8 cellular contexts compared by ENCODE assay signal in genomic region chr6:4133941-4134838, GRCh38. TPM values are rescaled to one million over a fixed set of nuclear protein-coding genes. Genes with fewer than 3 reads are reported as not detected.
DNase-seq lines count a peak whose midpoint lies in the region; FAIRE-seq and TF ChIP-seq lines count a peak whose summit lies in the region.

No MANE protein-coding gene starts in this region.

- 6 to 17% (median 9%) methylated on average over 13 of the region's 13 CpGs for WGBS in small intestine, 3 donors

- H3K4me1 Mint-ChIP-seq in activated naive CD8-positive, alpha-beta T cell treated with anti-CD3 and anti-CD28 coated beads for 36 hours = peaks cover 30% of the 10 kb centered on the region

- no peaks in the 10 kb centered on the region for H3K9me3 ChIP-seq in iPS-18c (ENCODE audit: control insufficient read depth, insufficient read depth, low read length)
- no peaks in the 10 kb centered on the region for H3K9me3 ChIP-seq in small intestine (ENCODE audit: control insufficient read depth, low read depth)

- H3K4me1 ChIP-seq in small intestine (ENCODE audit: control insufficient read depth in 2 of 2, insufficient read depth in 1 of 2, low read depth in 1 of 2, low read length in 1 of 2) = peaks cover 2 to 8% of the 10 kb centered on the region in 2 donors

- FAIRE-seq in small intestine (lab: Jason Lieb, UNC) = no peak

- DNase-seq in ELR (ENCODE audit: low read depth) (peak; percentile 48), NCI-H748 (lab: John Stamatoyannopoulos, UW; ENCODE audit: unreplicated experiment) (peak; percentile 52), small intestine (peak; percentile 63), kidney glomerular epithelial cell (lab: John Stamatoyannopoulos, UW) (no peak), SK-N-DZ (ENCODE audit: low spot score) (no peak), GM10266 (ENCODE audit: extremely low spot score) (no peak)
- peak; percentile 42 for DNase-seq in activated naive CD8-positive, alpha-beta T cell treated with anti-CD3 and anti-CD28 coated beads for 36 hours

- H3K36me3 ChIP-seq in small intestine (ENCODE audit: control insufficient read depth in 2 of 2, insufficient read depth in 2 of 2, low read length in 2 of 2) = peaks cover 0 to 11% of the 10 kb centered on the region in 2 donors

- TF ChIP-seq CTCF in GM10266 (IDR thresholded peaks at IDR 0.05; ENCODE audit: control insufficient read depth, insufficient read depth, low read depth, missing control alignments) = no peak

- peak overlapping the region; percentile 94 for H3K4me3 ChIP-seq in iPS-18c (ENCODE audit: insufficient read depth, low read depth, low read length)
- peak overlapping the region in 1 of 2 donors; percentile 57 for H3K4me3 ChIP-seq in small intestine (ENCODE audit: low read depth in 1 of 2, low read length in 2 of 2)

- H3K27me3 ChIP-seq in small intestine (ENCODE audit: control insufficient read depth in 2 of 2, insufficient read depth in 2 of 2, low read length in 2 of 2) = no peaks in the 10 kb centered on the region

- peaks cover 10% of the 10 kb centered on the region for H3K9me3 Mint-ChIP-seq in activated naive CD8-positive, alpha-beta T cell treated with anti-CD3 and anti-CD28 coated beads for 36 hours

- peak overlapping the region; percentile 80 for H3K4me3 Mint-ChIP-seq in activated naive CD8-positive, alpha-beta T cell treated with anti-CD3 and anti-CD28 coated beads for 36 hours

- H3K36me3 Mint-ChIP-seq in activated naive CD8-positive, alpha-beta T cell treated with anti-CD3 and anti-CD28 coated beads for 36 hours = peaks cover 35% of the 10 kb centered on the region

- H3K27ac Mint-ChIP-seq in activated naive CD8-positive, alpha-beta T cell treated with anti-CD3 and anti-CD28 coated beads for 36 hours = peak overlapping the region; percentile 88

- no peaks in the 10 kb centered on the region for H3K27me3 Mint-ChIP-seq in activated naive CD8-positive, alpha-beta T cell treated with anti-CD3 and anti-CD28 coated beads for 36 hours

- peak overlapping the region; percentile 28 to 71 for H3K27ac ChIP-seq in small intestine (ENCODE audit: low read depth in 1 of 2, low read length in 1 of 2)

RNA-seq across cellular contexts. Expression of gene ECI2, which starts 1.2 kb away (rescaled TPM):
- total RNA-seq in activated naive CD8-positive, alpha-beta T cell treated with anti-CD3 and anti-CD28 coated beads for 36 hours = 10 to 100 TPM; 45.0 to 46.9 TPM
- 10 to 100 TPM; 64.3 to 94.8 (median 75.9) TPM for polyA plus RNA-seq in small intestine
- polyA plus RNA-seq in SK-N-DZ (2014; cell fraction: cytosol; rRNA removed) = 50.6 and 51.6 TPM in 2 replicates
- 28.4 and 29.1 TPM in 2 replicates for polyA plus RNA-seq in SK-N-DZ (2014; cell fraction: nucleus; rRNA removed)

RNA-seq across cellular contexts. Expression of gene FAM217A, which starts 55.3 kb away (rescaled TPM):
- total RNA-seq in activated naive CD8-positive, alpha-beta T cell treated with anti-CD3 and anti-CD28 coated beads for 36 hours = not detected
- polyA plus RNA-seq in small intestine = under 1 TPM in 1 of 3 donors, not detected in 2; 0.04 TPM
- polyA plus RNA-seq in SK-N-DZ (2014; cell fraction: cytosol; rRNA removed) = not detected in 2 replicates
- not detected in 2 replicates for polyA plus RNA-seq in SK-N-DZ (2014; cell fraction: nucleus; rRNA removed)

Comparison
In these comparisons a context has a peak if more than half of its experiments do, and no peak if none do; other contexts are left out.
1. DNase-seq: peak in ELR (single experiment), NCI-H748 (single experiment), activated naive CD8-positive, alpha-beta T cell treated with anti-CD3 and anti-CD28 coated beads for 36 hours (single experiment) and small intestine (single experiment); none in kidney glomerular epithelial cell (single experiment), SK-N-DZ (single experiment) and GM10266 (single experiment).